1 cellular context compared by ENCODE assay signal in the genomic region with DNA sequence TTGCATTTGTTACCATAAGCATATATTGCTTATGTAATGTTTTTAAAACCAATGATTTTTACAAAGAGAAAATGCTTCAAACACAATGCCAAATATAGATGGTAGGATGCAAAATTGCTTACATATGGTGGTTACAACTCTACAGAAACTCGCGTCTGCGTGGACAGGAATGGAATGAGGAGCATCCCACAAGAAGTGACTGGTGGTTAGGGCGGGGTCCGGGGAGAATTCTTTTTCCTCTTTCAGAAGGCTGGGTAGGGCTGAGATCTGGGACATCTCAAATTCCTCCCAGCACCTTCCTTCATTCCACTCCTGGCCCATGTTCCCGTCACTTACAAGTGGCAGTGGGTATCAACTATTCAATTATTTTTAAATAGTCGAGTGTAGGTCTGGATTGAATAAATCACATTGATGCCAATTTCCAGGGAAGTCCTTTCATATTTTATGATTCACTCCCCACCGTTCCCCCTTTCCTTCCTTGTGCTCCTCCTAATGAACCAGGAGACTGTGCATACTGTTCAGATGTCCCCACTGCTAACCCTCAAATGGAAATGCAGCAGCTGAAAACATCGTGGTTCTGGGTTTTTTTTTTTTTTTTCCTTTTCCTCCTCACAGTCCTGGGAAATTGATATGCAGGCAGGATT.
TF ChIP-seq lines count a peak whose summit lies in the region.

No MANE protein-coding gene starts in this region.

TF ChIP-seq in GM23338, 12 proteins besides CTCF, POLR2A, EP300 and RAD21 (continued from another document):
- TF ChIP-seq ZNF462 (CRISPR knock-in tag; IDR thresholded peaks at IDR 0.05) (no peak), EZH2 (IDR thresholded peaks at IDR 0.05; ENCODE audit: low read depth, unreplicated experiment) (no peak)
TF ChIP-seq in GM23338: peak in this region for 0.
